ENCODE assay signal across 15 cellular contexts in genomic region chr16:27759947-27760844, GRCh38.
DNase-seq lines count a peak whose midpoint lies in the region; ATAC-seq, FAIRE-seq and TF ChIP-seq lines count a peak whose summit lies in the region.
"Had no signal": no experiment of that assay in that cellular context is flagged by ENCODE, and none has a peak within 500 bp of the region (broad histone marks: within the 10 kb centered on the region; RNA-seq: fewer than 3 reads in every experiment).

No MANE protein-coding gene starts in this region.

- no peaks in the 10 kb centered on the region for H3K9me3 Mint-ChIP-seq in neural crest cell
- H3K9me3 Mint-ChIP-seq: stimulated activated effector memory CD8-positive, alpha-beta T cell treated with anti-CD3 and anti-CD28 coated beads, Interleukin-12 subunit alpha, Interleukin-12 subunit beta, amount 100 ng/mL, for 72 hours had no signal

- peak overlapping the region; percentile 72 for H3K27ac ChIP-seq in caudate nucleus (ENCODE audit: low read depth, low read length)
- no peak overlapping the region for H3K27ac ChIP-seq in kidney (ENCODE audit: low read depth in 2 of 2, low read length in 2 of 2)
- H3K27ac ChIP-seq: body of pancreas had no signal

- DNase-seq in GDM1 (lab: John Stamatoyannopoulos, UW) (peak; percentile 37), MV-4-11 (lab: John Stamatoyannopoulos, UW) (peak; percentile 83), caudate nucleus (lab: John Stamatoyannopoulos, UW) (peak in 19 of 61 donors; percentile 8 to 46 (median 21)), neural crest cell (ENCODE audit: low read depth, low spot score) (no peak), kidney (no peak)
- DNase-seq in effector CD4-positive, alpha-beta T cell, result no peak
- DNase-seq: activated CD4-positive, alpha-beta T cell treated with anti-CD3 and anti-CD28 coated beads for 48 hours; BE2C; NCI-H774; stimulated activated CD4-positive, alpha-beta T cell treated with anti-CD3 and anti-CD28 coated beads, Interleukin-2, amount 100 ng/mL, for 24 hours; SW 1271 had no signal

- ATAC-seq in HG03025 (IDR thresholded peaks at IDR 0.05; ENCODE audit: low FRiP score, unreplicated experiment), result no peak
- ATAC-seq in HG02884 (IDR thresholded peaks at IDR 0.05; ENCODE audit: unreplicated experiment), result no peak
- ATAC-seq: body of pancreas; stimulated activated effector memory CD8-positive, alpha-beta T cell treated with anti-CD3 and anti-CD28 coated beads, Interleukin-12 subunit alpha, Interleukin-12 subunit beta, amount 100 ng/mL, for 72 hours had no signal

- H3K9ac ChIP-seq in kidney (ENCODE audit: low read length in 2 of 2), result no peak overlapping the region

- peak overlapping the region; percentile 43 for H3K4me3 Mint-ChIP-seq in neural crest cell
- H3K4me3 Mint-ChIP-seq: stimulated activated effector memory CD8-positive, alpha-beta T cell treated with anti-CD3 and anti-CD28 coated beads, Interleukin-12 subunit alpha, Interleukin-12 subunit beta, amount 100 ng/mL, for 72 hours had no signal

- H3K27ac Mint-ChIP-seq in neural crest cell (ENCODE audit: unreplicated experiment), result peak overlapping the region; percentile 81
- H3K27ac Mint-ChIP-seq: stimulated activated effector memory CD8-positive, alpha-beta T cell treated with anti-CD3 and anti-CD28 coated beads, Interleukin-12 subunit alpha, Interleukin-12 subunit beta, amount 100 ng/mL, for 72 hours had no signal

- intact Hi-C loops in kidney (cut with DNase I), result no loop called here

- no peaks in the 10 kb centered on the region for H3K4me1 ChIP-seq in kidney (ENCODE audit: control insufficient read depth in 1 of 2, insufficient read depth in 1 of 2, low read depth in 1 of 2, low read length in 2 of 2)
- H3K4me1 ChIP-seq: BE2C, body of pancreas had no signal

- peaks cover 22% of the 10 kb centered on the region for H3K36me3 Mint-ChIP-seq in neural crest cell (ENCODE audit: low read depth)

- H3K36me3 ChIP-seq in kidney (ENCODE audit: control insufficient read depth in 1 of 2, insufficient read depth in 2 of 2, low read length in 2 of 2), result peaks cover 10 to 13% of the 10 kb centered on the region in 2 donors
- H3K36me3 ChIP-seq: BE2C had no signal

- FAIRE-seq in kidney (lab: Jason Lieb, UNC), result no peak

- H3K4me3 ChIP-seq in kidney (ENCODE audit: low read length in 2 of 2), result no peak overlapping the region
- H3K4me3 ChIP-seq: body of pancreas had no signal

- no peaks in the 10 kb centered on the region for H3K9me3 ChIP-seq in kidney (ENCODE audit: control insufficient read depth in 1 of 2, low read length in 2 of 2)
- H3K9me3 ChIP-seq: BE2C, body of pancreas had no signal

- no peak for TF ChIP-seq CTCF in neural crest cell (conservative IDR thresholded peaks at IDR 0.05)
- no peak for TF ChIP-seq CTCF in kidney (IDR thresholded peaks at IDR 0.05; ENCODE audit: borderline replicate concordance, extremely low read depth, insufficient read depth)

- H3K27me3 Mint-ChIP-seq in neural crest cell (ENCODE audit: low read depth), result no peaks in the 10 kb centered on the region

- H3K4me1 Mint-ChIP-seq in neural crest cell, result peaks cover 60% of the 10 kb centered on the region

Comparison
In these comparisons a context has a peak if more than half of its experiments do, and no peak if none do; other contexts are left out.
1. DNase-seq: peak in GDM1 (single experiment) and MV-4-11 (single experiment); none in neural crest cell (single experiment), kidney (single experiment) and effector CD4-positive, alpha-beta T cell (single experiment).